1 cellular context compared by ENCODE assay signal in the genomic region with DNA sequence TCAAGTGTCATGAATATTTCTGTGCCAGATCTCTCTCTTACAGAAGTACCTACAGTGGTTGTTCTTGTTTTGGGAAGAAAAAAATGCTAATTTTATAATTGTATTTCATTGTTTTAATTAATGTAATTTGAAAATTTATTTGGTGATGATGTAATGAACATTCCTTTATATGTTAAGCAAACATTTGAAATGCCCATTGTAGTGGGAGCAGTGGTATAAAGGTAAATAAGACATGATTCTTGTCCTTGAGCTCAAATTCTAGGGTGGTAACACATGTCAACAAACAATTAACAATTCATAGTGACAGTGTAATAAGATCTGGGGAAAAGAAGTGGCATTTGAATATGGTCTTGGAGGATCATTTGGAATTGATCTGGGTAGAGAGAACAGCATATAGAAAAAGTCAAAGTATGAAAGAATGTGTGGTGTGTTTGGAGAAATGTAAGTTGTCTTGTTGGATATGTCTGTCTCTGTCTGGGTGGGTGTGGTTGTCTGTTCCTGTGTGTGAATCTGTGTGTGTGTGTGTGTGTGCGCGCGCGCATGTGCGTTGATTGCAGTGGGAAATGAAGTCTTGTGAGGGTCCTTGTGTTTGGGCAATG.
TF ChIP-seq lines count a peak whose summit lies in the region.

No MANE protein-coding gene starts in this region.

TF ChIP-seq in H1, 55 proteins besides CTCF, POLR2A, EP300 and RAD21:
- TF ChIP-seq NANOG (IDR thresholded peaks at IDR 0.05; ENCODE audit: insufficient read depth, low read depth, low read length, poor library complexity, severe bottlenecking) (no peak), CTBP2 (IDR thresholded peaks at IDR 0.05; ENCODE audit: borderline replicate concordance, insufficient read depth, insufficient read length, low read length) (no peak)
